In the genomic region with DNA sequence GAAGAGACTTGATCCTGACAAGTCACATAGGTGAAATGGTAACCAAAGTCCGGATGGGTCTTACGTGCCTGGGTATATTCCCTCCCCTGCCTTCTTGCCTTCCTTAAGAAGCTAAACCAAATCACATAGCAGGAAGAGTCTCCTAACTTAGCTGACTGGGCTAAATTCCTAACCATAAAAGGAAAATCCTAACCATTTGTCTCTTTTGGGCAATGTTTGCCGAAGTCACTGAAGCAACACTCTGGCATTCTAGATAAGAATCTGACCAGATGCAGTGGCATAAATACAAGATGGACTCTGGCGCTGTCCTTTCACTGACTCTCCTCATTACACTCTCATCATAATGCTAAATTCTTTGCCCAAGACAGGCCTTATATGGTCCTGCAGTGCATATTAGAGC, we compare ENCODE assay signal across 25 cellular contexts.
"Had no signal": no experiment of that assay in that cellular context is flagged by ENCODE, and none has a peak within 500 bp of the region (broad histone marks: within the 10 kb centered on the region; RNA-seq: fewer than 3 reads in every experiment).

No MANE protein-coding gene starts in this region.

- H3K9ac ChIP-seq: parathyroid adenoma had no signal

- H3K4me1 Mint-ChIP-seq: activated naive CD4-positive, alpha-beta T cell treated with anti-CD3 and anti-CD28 coated beads, Interleukin-2, amount 50 U/mL, for 24 hours; stimulated activated effector memory CD8-positive, alpha-beta T cell treated with anti-CD3 and anti-CD28 coated beads, Interleukin-12 subunit alpha, Interleukin-12 subunit beta, amount 100 ng/mL, for 72 hours; stimulated activated naive CD8-positive, alpha-beta T cell treated with anti-CD3 and anti-CD28 coated beads, Interleukin-15, amount 100 ng/mL, for 72 hours had no signal

- DNase-seq: activated CD4-positive, CD25-positive, alpha-beta regulatory T cell treated with anti-CD3 and anti-CD28 coated beads, Interleukin-2, amount 50 U/mL, for 72 hours; activated gamma-delta T cell treated with Interleukin-2 at 50 U/mL for 16 hours; activated T-cell treated with anti-CD3 and anti-CD28 coated beads, Interleukin-2, amount 50 U/mL, for 1 hour; adrenal gland; colonic mucosa; dorsolateral prefrontal cortex; effector memory CD8-positive, alpha-beta T cell; gastrocnemius medialis; head of caudate nucleus; hypothalamus; islet precursor cell; left lung; nucleus accumbens; small intestine; stimulated activated CD4-positive, alpha-beta T cell treated with anti-CD3 and anti-CD28 coated beads, Interleukin-2, amount 100 ng/mL, for 24 hours; stimulated activated naive CD8-positive, alpha-beta T cell treated with anti-CD3 and anti-CD28 coated beads, Interleukin-15, amount 100 ng/mL, for 72 hours; tibial artery; WERI-Rb-1 had no signal

- H3K27ac Mint-ChIP-seq: activated naive CD4-positive, alpha-beta T cell treated with anti-CD3 and anti-CD28 coated beads, Interleukin-2, amount 50 U/mL, for 24 hours; effector memory CD8-positive, alpha-beta T cell; natural killer cell treated with Interleukin-12 subunit alpha and Interleukin-12 subunit beta and Interleukin-15 and Interleukin-18, amount 100 ng/mL, for 72 hours; stimulated activated effector memory CD8-positive, alpha-beta T cell treated with anti-CD3 and anti-CD28 coated beads, Interleukin-12 subunit alpha, Interleukin-12 subunit beta, amount 100 ng/mL, for 72 hours; stimulated activated naive CD8-positive, alpha-beta T cell treated with anti-CD3 and anti-CD28 coated beads, Interleukin-15, amount 100 ng/mL, for 72 hours; T-helper 2 cell treated with Interferon-gamma antibody and Interleukin-4, amounts not matched to agents 5 μg/mL and 100 μg/mL, for 36 hours had no signal

- ATAC-seq: effector memory CD8-positive, alpha-beta T cell; esophagus mucosa; gastrocnemius medialis; left lung; natural killer cell treated with Interleukin-12 subunit alpha and Interleukin-12 subunit beta and Interleukin-15 and Interleukin-18, amount 100 ng/mL, for 72 hours; sciatic nerve; stimulated activated effector memory CD8-positive, alpha-beta T cell treated with anti-CD3 and anti-CD28 coated beads, Interleukin-12 subunit alpha, Interleukin-12 subunit beta, amount 100 ng/mL, for 72 hours; stimulated activated naive CD8-positive, alpha-beta T cell treated with anti-CD3 and anti-CD28 coated beads, Interleukin-15, amount 100 ng/mL, for 72 hours had no signal

- H3K27me3 Mint-ChIP-seq: activated naive CD4-positive, alpha-beta T cell treated with anti-CD3 and anti-CD28 coated beads, Interleukin-2, amount 50 U/mL, for 24 hours; effector memory CD8-positive, alpha-beta T cell; stimulated activated naive CD8-positive, alpha-beta T cell treated with anti-CD3 and anti-CD28 coated beads, Interleukin-15, amount 100 ng/mL, for 72 hours had no signal

- H3K4me3 Mint-ChIP-seq: activated naive CD4-positive, alpha-beta T cell treated with anti-CD3 and anti-CD28 coated beads, Interleukin-2, amount 50 U/mL, for 24 hours; effector memory CD8-positive, alpha-beta T cell; natural killer cell treated with Interleukin-12 subunit alpha and Interleukin-12 subunit beta and Interleukin-15 and Interleukin-18, amount 100 ng/mL, for 72 hours; stimulated activated effector memory CD8-positive, alpha-beta T cell treated with anti-CD3 and anti-CD28 coated beads, Interleukin-12 subunit alpha, Interleukin-12 subunit beta, amount 100 ng/mL, for 72 hours; stimulated activated naive CD8-positive, alpha-beta T cell treated with anti-CD3 and anti-CD28 coated beads, Interleukin-15, amount 100 ng/mL, for 72 hours; T-helper 2 cell treated with Interferon-gamma antibody and Interleukin-4, amounts not matched to agents 5 μg/mL and 100 μg/mL, for 36 hours had no signal

- H3K36me3 ChIP-seq: adrenal gland, colonic mucosa, gastrocnemius medialis, left lung, tibial artery, WERI-Rb-1 had no signal

- H3K9me3 Mint-ChIP-seq: activated naive CD4-positive, alpha-beta T cell treated with anti-CD3 and anti-CD28 coated beads, Interleukin-2, amount 50 U/mL, for 24 hours; natural killer cell treated with Interleukin-12 subunit alpha and Interleukin-12 subunit beta and Interleukin-15 and Interleukin-18, amount 100 ng/mL, for 72 hours; stimulated activated effector memory CD8-positive, alpha-beta T cell treated with anti-CD3 and anti-CD28 coated beads, Interleukin-12 subunit alpha, Interleukin-12 subunit beta, amount 100 ng/mL, for 72 hours; T-helper 2 cell treated with Interferon-gamma antibody and Interleukin-4, amounts not matched to agents 5 μg/mL and 100 μg/mL, for 36 hours had no signal

- H3K4me1 ChIP-seq: adrenal gland, colonic mucosa, gastrocnemius medialis, left lung, parathyroid adenoma, tibial artery had no signal

- H3K9me3 ChIP-seq: adrenal gland, colonic mucosa, gastrocnemius medialis, left lung, tibial artery had no signal

- H2AFZ ChIP-seq: parathyroid adenoma had no signal

- H3K27ac ChIP-seq: adrenal gland, colonic mucosa, dorsolateral prefrontal cortex, gastrocnemius medialis, left lung, parathyroid adenoma, tibial artery, WERI-Rb-1 had no signal

- H3K79me2 ChIP-seq: parathyroid adenoma had no signal

- H3K4me3 ChIP-seq: adrenal gland, colonic mucosa, dorsolateral prefrontal cortex, gastrocnemius medialis, left lung, tibial artery had no signal

- H3K36me3 Mint-ChIP-seq: activated naive CD4-positive, alpha-beta T cell treated with anti-CD3 and anti-CD28 coated beads, Interleukin-2, amount 50 U/mL, for 24 hours; natural killer cell treated with Interleukin-12 subunit alpha and Interleukin-12 subunit beta and Interleukin-15 and Interleukin-18, amount 100 ng/mL, for 72 hours; stimulated activated effector memory CD8-positive, alpha-beta T cell treated with anti-CD3 and anti-CD28 coated beads, Interleukin-12 subunit alpha, Interleukin-12 subunit beta, amount 100 ng/mL, for 72 hours had no signal

- H3K27me3 ChIP-seq: adrenal gland, colonic mucosa, dorsolateral prefrontal cortex, gastrocnemius medialis, left lung, tibial artery had no signal
